In the genomic region with DNA sequence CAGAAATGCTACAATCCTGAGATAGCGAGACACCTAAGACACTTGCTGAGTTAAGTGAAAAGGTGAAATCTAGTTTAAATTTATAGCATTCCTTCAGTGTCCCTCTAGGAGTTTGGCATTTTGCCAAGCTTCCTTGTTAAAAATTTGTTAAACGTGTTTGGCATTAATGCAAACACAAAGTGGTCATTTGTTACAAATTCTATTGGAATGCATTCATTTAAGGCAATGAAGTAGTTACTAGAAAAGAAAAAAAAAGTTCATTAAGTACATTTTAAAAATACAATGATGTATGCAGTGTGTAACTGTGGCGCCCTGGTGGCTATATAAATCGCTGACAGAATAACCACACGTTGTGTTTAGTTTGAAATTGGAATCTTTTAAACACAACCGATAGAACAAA, we compare ENCODE assay signal across 24 cellular contexts. TPM values are rescaled to one million over a fixed set of nuclear protein-coding genes. Genes with fewer than 3 reads are reported as not detected.
DNase-seq lines count a peak whose midpoint lies in the region; ATAC-seq and TF ChIP-seq lines count a peak whose summit lies in the region.
"Had no signal": no experiment of that assay in that cellular context is flagged by ENCODE, and none has a peak within 500 bp of the region (broad histone marks: within the 10 kb centered on the region; RNA-seq: fewer than 3 reads in every experiment).

No MANE protein-coding gene starts in this region.

- CTCF ChIA-PET in mammary epithelial cell (lab: Charles Lee; ENCODE audit: low non-redundant PET): no interaction called here

- H3K27me3 Mint-ChIP-seq in stimulated activated naive CD8-positive, alpha-beta T cell treated with anti-CD3 and anti-CD28 coated beads, Interleukin-15, amount 100 ng/mL, for 72 hours: no peaks in the 10 kb centered on the region

- no peaks in the 10 kb centered on the region for H3K4me1 Mint-ChIP-seq in stimulated activated naive CD8-positive, alpha-beta T cell treated with anti-CD3 and anti-CD28 coated beads, Interleukin-15, amount 100 ng/mL, for 72 hours
- H3K4me1 Mint-ChIP-seq: stimulated activated effector memory CD8-positive, alpha-beta T cell treated with anti-CD3 and anti-CD28 coated beads, Interleukin-12 subunit alpha, Interleukin-12 subunit beta, amount 100 ng/mL, for 72 hours had no signal

- H3K9me3 ChIP-seq in mammary epithelial cell (replicated peaks; ENCODE audit: insufficient read depth, low read length): no peaks in the 10 kb centered on the region
- H3K9me3 ChIP-seq: lower lobe of right lung, SJCRH30, thoracic aorta had no signal

- no peak overlapping the region for H3K9ac ChIP-seq in mammary epithelial cell (ENCODE audit: insufficient read depth, low read length)

- H3K4me3 ChIP-seq in mammary epithelial cell (replicated peaks in 1 of 3; ENCODE audit: insufficient read depth in 1 of 3, low read depth in 2 of 3, low read length in 3 of 3): no peak overlapping the region
- H3K4me3 ChIP-seq: lower lobe of right lung, SJCRH30, thoracic aorta had no signal

- peak overlapping the region; percentile 38 for H3K4me2 ChIP-seq in mammary epithelial cell (ENCODE audit: insufficient read depth, low read depth, low read length)

- H3K9me3 Mint-ChIP-seq in stimulated activated naive CD8-positive, alpha-beta T cell treated with anti-CD3 and anti-CD28 coated beads, Interleukin-15, amount 100 ng/mL, for 72 hours: no peaks in the 10 kb centered on the region
- H3K9me3 Mint-ChIP-seq: activated T-cell treated with anti-CD3 and anti-CD28 coated beads, Interleukin-2, amount 50 U/mL, for 72 hours; CD8-positive, alpha-beta T cell; dendritic cell treated with granulocyte-macrophage colony-stimulating factor and Interleukin-4, amounts not matched to agents 40 ng/mL and 50 ng/mL, for 4 days; stimulated activated effector memory CD8-positive, alpha-beta T cell treated with anti-CD3 and anti-CD28 coated beads, Interleukin-12 subunit alpha, Interleukin-12 subunit beta, amount 100 ng/mL, for 72 hours had no signal

- no peak overlapping the region for H3K27ac Mint-ChIP-seq in stimulated activated naive CD8-positive, alpha-beta T cell treated with anti-CD3 and anti-CD28 coated beads, Interleukin-15, amount 100 ng/mL, for 72 hours
- H3K27ac Mint-ChIP-seq: activated naive CD8-positive, alpha-beta T cell; activated T-cell treated with anti-CD3 and anti-CD28 coated beads, Interleukin-2, amount 50 U/mL, for 72 hours; CD8-positive, alpha-beta T cell; dendritic cell treated with granulocyte-macrophage colony-stimulating factor and Interleukin-4, amounts not matched to agents 40 ng/mL and 50 ng/mL, for 4 days; stimulated activated effector memory CD8-positive, alpha-beta T cell treated with anti-CD3 and anti-CD28 coated beads, Interleukin-12 subunit alpha, Interleukin-12 subunit beta, amount 100 ng/mL, for 72 hours had no signal

- H2AFZ ChIP-seq in mammary epithelial cell (ENCODE audit: low read depth, low read length): no peak overlapping the region

- no peaks in the 10 kb centered on the region for H4K20me1 ChIP-seq in mammary epithelial cell (ENCODE audit: insufficient read depth, low read length)

- peak overlapping the region; percentile 27 for H3K27ac ChIP-seq in mammary epithelial cell (ENCODE audit: insufficient read depth, low read depth, low read length)
- H3K27ac ChIP-seq: brain microvascular endothelial cell, epithelial cell of prostate, lower lobe of right lung, SJCRH30, thoracic aorta had no signal

- intact Hi-C loops in mammary epithelial cell (cut with micrococcal nuclease): no loop called here

- in situ Hi-C loops in mammary epithelial cell (cut with MboI; ENCODE audit: low sequenced_read_pairs in 2 of 2): no loop called here

- BruUV-seq in mammary epithelial cell (replicated peaks; lab: Mats Ljungman, UMichigan): no TSS peak

- 43% methylated on average over 6 of the region's 6 CpGs for WGBS in mammary epithelial cell (ENCODE audit: low coverage, missing lambda C conversion rate)

- H3K4me3 Mint-ChIP-seq in stimulated activated naive CD8-positive, alpha-beta T cell treated with anti-CD3 and anti-CD28 coated beads, Interleukin-15, amount 100 ng/mL, for 72 hours: no peak overlapping the region
- H3K4me3 Mint-ChIP-seq: activated naive CD8-positive, alpha-beta T cell; activated T-cell treated with anti-CD3 and anti-CD28 coated beads, Interleukin-2, amount 50 U/mL, for 72 hours; CD8-positive, alpha-beta T cell; dendritic cell treated with granulocyte-macrophage colony-stimulating factor and Interleukin-4, amounts not matched to agents 40 ng/mL and 50 ng/mL, for 4 days; stimulated activated effector memory CD8-positive, alpha-beta T cell treated with anti-CD3 and anti-CD28 coated beads, Interleukin-12 subunit alpha, Interleukin-12 subunit beta, amount 100 ng/mL, for 72 hours had no signal

- H3K79me2 ChIP-seq in mammary epithelial cell (ENCODE audit: insufficient read depth, low read length): no peaks in the 10 kb centered on the region

- H3K4me1 ChIP-seq in mammary epithelial cell (ENCODE audit: insufficient read depth, low read length): peaks cover 21% of the 10 kb centered on the region
- H3K4me1 ChIP-seq: lower lobe of right lung had no signal

- TF ChIP-seq CTCF in mammary epithelial cell (conservative IDR thresholded peaks at IDR 0.05 in 1 of 2, IDR thresholded peaks at IDR 0.05 in 1 of 2; ENCODE audit: extremely low read depth in 1 of 2, insufficient read depth in 1 of 2, low read depth in 1 of 2, low read length in 2 of 2): peak in 1 of 2 donors; percentile 2

- ATAC-seq in stimulated activated naive CD8-positive, alpha-beta T cell treated with anti-CD3 and anti-CD28 coated beads, Interleukin-15, amount 100 ng/mL, for 72 hours: no peak
- ATAC-seq in GM21737 (IDR thresholded peaks at IDR 0.05; ENCODE audit: unreplicated experiment): no peak
- ATAC-seq: activated T-cell treated with anti-CD3 and anti-CD28 coated beads, Interleukin-2, amount 50 U/mL, for 72 hours; CD8-positive, alpha-beta T cell; lower lobe of right lung; right cardiac atrium; stimulated activated effector memory CD8-positive, alpha-beta T cell treated with anti-CD3 and anti-CD28 coated beads, Interleukin-12 subunit alpha, Interleukin-12 subunit beta, amount 100 ng/mL, for 72 hours had no signal

- dilution Hi-C loops in mammary epithelial cell (cut with HindIII; ENCODE audit: low sequenced_read_pairs): no loop called here

- H3K27me3 ChIP-seq in mammary epithelial cell (ENCODE audit: insufficient read depth, low read length): no peaks in the 10 kb centered on the region
- H3K27me3 ChIP-seq: brain microvascular endothelial cell, SJCRH30 had no signal

- peak; percentile 62 for DNase-seq in EL
- DNase-seq in LoVo (ENCODE audit: low spot score): peak; percentile 17
- DNase-seq in mammary epithelial cell: peak; percentile 35
- peak; percentile 59 for DNase-seq in left kidney (ENCODE audit: low read depth, low spot score)
- DNase-seq in stimulated activated naive CD8-positive, alpha-beta T cell treated with anti-CD3 and anti-CD28 coated beads, Interleukin-15, amount 100 ng/mL, for 72 hours: no peak
- no peak for DNase-seq in cerebellar cortex (ENCODE audit: low spot score)
- no peak for DNase-seq in NCI-H1694 treated with DMSO at 0.1 percent for 48 hours (lab: John Stamatoyannopoulos, UW)
- DNase-seq: activated T-cell treated with anti-CD3 and anti-CD28 coated beads, Interleukin-2, amount 50 U/mL, for 72 hours; brain microvascular endothelial cell; CD8-positive, alpha-beta T cell; DMS79 treated with DMSO at 0.1 percent for 48 hours; glutamatergic neuron; KG1; lower lobe of right lung; NCI-H1092 treated with DMSO at 0.1 percent for 48 hours; NCI-H526 treated with DMSO at 0.1 percent for 48 hours; right cardiac atrium; SJCRH30 had no signal

- no peaks in the 10 kb centered on the region for H3K36me3 ChIP-seq in mammary epithelial cell (ENCODE audit: insufficient read depth, low read length)
- H3K36me3 ChIP-seq: brain microvascular endothelial cell, lower lobe of right lung, SJCRH30, thoracic aorta had no signal

RNA-seq across cellular contexts. Expression of gene WNT5A, which starts 31.3 kb away (rescaled TPM):
- 10 to 100 TPM in 1 of 2 donors, 1 to 10 TPM in 1; 7.2 to 19.7 TPM for total RNA-seq in mammary epithelial cell
- 6.8 TPM for polyA plus RNA-seq in mammary epithelial cell
- 11.0 TPM for polyA minus RNA-seq in mammary epithelial cell

Comparison
In these comparisons a context has a peak if more than half of its experiments do, and no peak if none do; other contexts are left out.
1. DNase-seq: peak in EL (single experiment), LoVo (single experiment), mammary epithelial cell (single experiment) and left kidney (single experiment); none in stimulated activated naive CD8-positive, alpha-beta T cell treated with anti-CD3 and anti-CD28 coated beads, Interleukin-15, amount 100 ng/mL, for 72 hours (0 of 2), cerebellar cortex (single experiment) and NCI-H1694 treated with DMSO at 0.1 percent for 48 hours (single experiment).